16 cellular contexts compared by ENCODE assay signal in genomic region chr10:75432763-75433162, GRCh38. TPM values are rescaled to one million over a fixed set of nuclear protein-coding genes. Genes with fewer than 3 reads are reported as not detected.
DNase-seq lines count a peak whose midpoint lies in the region; ATAC-seq and TF ChIP-seq lines count a peak whose summit lies in the region.
"Had no signal": no experiment of that assay in that cellular context is flagged by ENCODE, and none has a peak within 500 bp of the region (broad histone marks: within the 10 kb centered on the region; RNA-seq: fewer than 3 reads in every experiment).

No MANE protein-coding gene starts in this region.

- ATAC-seq in right lobe of liver (peak; percentile 5 to 45 (median 38)), upper lobe of right lung (no peak), left cardiac atrium (no peak)
- ATAC-seq: CD8-positive, alpha-beta T cell; K562 had no signal

- TF ChIP-seq POLR2A in right lobe of liver (IDR thresholded peaks at IDR 0.05) (no peak), sigmoid colon (IDR thresholded peaks at IDR 0.05) (no peak)

- H3K9ac ChIP-seq in HUES48 (ENCODE audit: low read depth, low read length), result no peak overlapping the region

- WGBS in right lobe of liver (ENCODE audit: insufficient coverage, low coverage, low lambda C conversion rate, missing lambda C conversion rate), result 20% methylated on average over 5 of the region's 5 CpGs
- 76 to 83% methylated on average over 5 of the region's 5 CpGs for WGBS in sigmoid colon, 2 donors

- intact Hi-C loops in right lobe of liver (cut with DNase I) (no loop called here), upper lobe of right lung (cut with DNase I) (no loop called here), left cardiac atrium (cut with DNase I) (no loop called here), sigmoid colon (cut with DNase I) (no loop called here)

- no peak for TF ChIP-seq EP300 in sigmoid colon (IDR thresholded peaks at IDR 0.05)

- DNase-seq in epithelial cell of proximal tubule (ENCODE audit: low read depth) (no peak), right lobe of liver (no peak), upper lobe of right lung (no peak), left cardiac atrium (no peak), coronary artery (ENCODE audit: low spot score) (no peak), sigmoid colon (no peak)
- DNase-seq: CD8-positive, alpha-beta T cell; GF-D8; NCI-H1092; NCI-H345; NCI-H526 treated with DMSO at 0.1 percent for 48 hours; NK-92 treated with Interleukin-12 subunit alpha and Interleukin-12 subunit beta, amount 100 ng/mL, for 24 hours; OCI-M1 had no signal

- no peak overlapping the region for H3K27ac ChIP-seq in HUES48 (ENCODE audit: low read depth, low read length)
- peak overlapping the region in 2 of 3 donors; percentile 42 to 88 for H3K27ac ChIP-seq in right lobe of liver
- H3K27ac ChIP-seq in upper lobe of right lung, result no peak overlapping the region
- H3K27ac ChIP-seq in coronary artery, result no peak overlapping the region
- no peak overlapping the region for H3K27ac ChIP-seq in sigmoid colon

- H3K27me3 ChIP-seq in HUES48 (ENCODE audit: control insufficient read depth, insufficient read depth, low read length), result peaks cover 100% of the 10 kb centered on the region
- H3K27me3 ChIP-seq in right lobe of liver, result no peaks in the 10 kb centered on the region
- H3K27me3 ChIP-seq in upper lobe of right lung, result no peaks in the 10 kb centered on the region
- H3K27me3 ChIP-seq in sigmoid colon, result no peaks in the 10 kb centered on the region
- H3K27me3 ChIP-seq: BE2C had no signal

- TF ChIP-seq CTCF in epithelial cell of proximal tubule (conservative IDR thresholded peaks at IDR 0.05; ENCODE audit: low read depth, low read length) (no peak), right lobe of liver (IDR thresholded peaks at IDR 0.05) (no peak), upper lobe of right lung (IDR thresholded peaks at IDR 0.05) (no peak), coronary artery (IDR thresholded peaks at IDR 0.05) (no peak), sigmoid colon (IDR thresholded peaks at IDR 0.05) (no peak)

- H3K4me3 ChIP-seq in HUES48 (ENCODE audit: low read depth, low read length) (peak overlapping the region; percentile 39), epithelial cell of proximal tubule (ENCODE audit: low read depth, low read length) (peak overlapping the region; percentile 80), right lobe of liver (peak overlapping the region in 2 of 3 donors; percentile 14 to 18), upper lobe of right lung (peak overlapping the region; percentile 75), coronary artery (no peak overlapping the region), sigmoid colon (no peak overlapping the region)
- H3K4me3 ChIP-seq: K562 had no signal

- H3K36me3 ChIP-seq in HUES48 (ENCODE audit: control insufficient read depth, insufficient read depth, low read length) (no peaks in the 10 kb centered on the region), right lobe of liver (no peaks in the 10 kb centered on the region), upper lobe of right lung (no peaks in the 10 kb centered on the region), sigmoid colon (no peaks in the 10 kb centered on the region)
- H3K36me3 ChIP-seq: BE2C had no signal

- H3K9me3 ChIP-seq in HUES48 (ENCODE audit: control insufficient read depth, insufficient read depth, low read length) (no peaks in the 10 kb centered on the region), right lobe of liver (no peaks in the 10 kb centered on the region), upper lobe of right lung (no peaks in the 10 kb centered on the region), sigmoid colon (no peaks in the 10 kb centered on the region)
- H3K9me3 ChIP-seq: BE2C had no signal

- H3K4me1 ChIP-seq in HUES48 (ENCODE audit: control insufficient read depth, insufficient read depth, low read length) (peaks cover 37% of the 10 kb centered on the region), right lobe of liver (peaks cover 0 to 45% (median 10%) of the 10 kb centered on the region in 4 donors), upper lobe of right lung (peaks cover 35% of the 10 kb centered on the region), sigmoid colon (peaks cover 0 to 34% (median 15%) of the 10 kb centered on the region in 4 donors)
- H3K4me1 ChIP-seq: BE2C had no signal

RNA-seq across cellular contexts. Expression of gene LRMDA, which starts 1.3 kb away (rescaled TPM):
- total RNA-seq in epithelial cell of proximal tubule, result 0.75 and 7.2 TPM in 2 replicates
- total RNA-seq in right lobe of liver, result 10 to 100 TPM in 5 of 6 experiments, 1 to 10 TPM in 1; 9.9 to 19.9 (median 16.3) TPM
- total RNA-seq in upper lobe of right lung, result 20.0 TPM
- total RNA-seq in left cardiac atrium, result 10 to 100 TPM; 40.6 to 57.8 TPM
- total RNA-seq in sigmoid colon, result 10 to 100 TPM in 3 of 4 donors, 1 to 10 TPM in 1; 5.7 to 22.2 (median 13.7) TPM
- polyA plus RNA-seq in sigmoid colon, result 1 to 10 TPM; 2.8 to 9.0 (median 4.2) TPM
- total RNA-seq: CD8-positive, alpha-beta T cell had no signal
- polyA plus RNA-seq: K562 had no signal

RNA-seq across cellular contexts. Expression of gene ZNF503, which starts 31.2 kb away (rescaled TPM):
- total RNA-seq in epithelial cell of proximal tubule (8.5 and 9.6 TPM in 2 replicates), right lobe of liver (1 to 10 TPM; 2.9 to 7.1 (median 5.4) TPM), upper lobe of right lung (36.2 TPM), left cardiac atrium (10 to 100 TPM; 12.0 to 14.3 TPM), sigmoid colon (10 to 100 TPM; 10.0 to 20.3 (median 18.2) TPM)
- 1 to 10 TPM; 2.3 to 6.3 (median 5.4) TPM for polyA plus RNA-seq in sigmoid colon
- total RNA-seq: CD8-positive, alpha-beta T cell; K562 had no signal
- polyA plus RNA-seq: K562 had no signal

Comparison
In these comparisons a context has a peak if more than half of its experiments do, and no peak if none do; other contexts are left out.
1. H3K27ac ChIP-seq: peak in right lobe of liver (2 of 3); none in HUES48 (single experiment), upper lobe of right lung (single experiment), coronary artery (0 of 2) and sigmoid colon (0 of 4).
2. H3K4me3 ChIP-seq: peak in HUES48 (single experiment), epithelial cell of proximal tubule (single experiment), right lobe of liver (2 of 3) and upper lobe of right lung (single experiment); none in coronary artery (single experiment) and sigmoid colon (0 of 4).
3. ATAC-seq: peak in right lobe of liver (4 of 4); none in upper lobe of right lung (single experiment) and left cardiac atrium (0 of 2).